ENCODE assay signal across 9 cellular contexts in genomic region chr20:50029697-50030428, GRCh38. TPM values are rescaled to one million over a fixed set of nuclear protein-coding genes. Genes with fewer than 3 reads are reported as not detected.
DNase-seq lines count a peak whose midpoint lies in the region; ATAC-seq lines count a peak whose summit lies in the region.
"Had no signal": no experiment of that assay in that cellular context is flagged by ENCODE, and none has a peak within 500 bp of the region (broad histone marks: within the 10 kb centered on the region; RNA-seq: fewer than 3 reads in every experiment).

No MANE protein-coding gene starts in this region.

- no peak overlapping the region for H3K4me3 Mint-ChIP-seq in stimulated activated naive CD8-positive, alpha-beta T cell treated with anti-CD3 and anti-CD28 coated beads, Interleukin-15, amount 100 ng/mL, for 72 hours

- in situ Hi-C loops in ACHN (cut with HindIII; ENCODE audit: low pct_ligation_motif_present, low pct_unique_long_range_greater_than_20kb, low sequenced_read_pairs): no loop called here

- no peak for ATAC-seq in HG02981 (IDR thresholded peaks at IDR 0.05; ENCODE audit: unreplicated experiment)
- no peak for ATAC-seq in stimulated activated naive CD8-positive, alpha-beta T cell treated with anti-CD3 and anti-CD28 coated beads, Interleukin-15, amount 100 ng/mL, for 72 hours

- no peaks in the 10 kb centered on the region for H3K27me3 Mint-ChIP-seq in stimulated activated naive CD8-positive, alpha-beta T cell treated with anti-CD3 and anti-CD28 coated beads, Interleukin-15, amount 100 ng/mL, for 72 hours

- no peaks in the 10 kb centered on the region for H3K4me1 Mint-ChIP-seq in stimulated activated naive CD8-positive, alpha-beta T cell treated with anti-CD3 and anti-CD28 coated beads, Interleukin-15, amount 100 ng/mL, for 72 hours

- H3K9me3 Mint-ChIP-seq in stimulated activated naive CD8-positive, alpha-beta T cell treated with anti-CD3 and anti-CD28 coated beads, Interleukin-15, amount 100 ng/mL, for 72 hours: no peaks in the 10 kb centered on the region

- DNase-seq in ACHN (peak; percentile 74), M059J (ENCODE audit: low read depth) (peak; percentile 100), dermis blood vessel endothelial cell (peak; percentile 90), mucosa of gallbladder (ENCODE audit: low spot score) (peak; percentile 53), NCI-H748 treated with DMSO at 0.1 percent for 48 hours (lab: John Stamatoyannopoulos, UW) (no peak), COLO668 (lab: John Stamatoyannopoulos, UW; ENCODE audit: unreplicated experiment) (no peak)
- no peak for DNase-seq in stimulated activated naive CD8-positive, alpha-beta T cell treated with anti-CD3 and anti-CD28 coated beads, Interleukin-15, amount 100 ng/mL, for 72 hours
- DNase-seq: cerebellar nuclear complex had no signal

- no peak overlapping the region for H3K27ac Mint-ChIP-seq in stimulated activated naive CD8-positive, alpha-beta T cell treated with anti-CD3 and anti-CD28 coated beads, Interleukin-15, amount 100 ng/mL, for 72 hours

RNA-seq across cellular contexts. Expression of gene SNAI1, which starts 47.1 kb away (rescaled TPM):
- 8.4 and 10.6 TPM in 2 replicates for total RNA-seq in M059J (2014; rRNA removed; shearing (Covaris generic))
- 1.5 TPM in 2 replicates for total RNA-seq in dermis blood vessel endothelial cell
- 3.2 TPM for total RNA-seq in mucosa of gallbladder

Comparison
In these comparisons a context has a peak if more than half of its experiments do, and no peak if none do; other contexts are left out.
1. DNase-seq: peak in ACHN (single experiment), M059J (single experiment), dermis blood vessel endothelial cell (single experiment) and mucosa of gallbladder (single experiment); none in NCI-H748 treated with DMSO at 0.1 percent for 48 hours (single experiment), stimulated activated naive CD8-positive, alpha-beta T cell treated with anti-CD3 and anti-CD28 coated beads, Interleukin-15, amount 100 ng/mL, for 72 hours (0 of 2) and COLO668 (single experiment).